In the genomic region with DNA sequence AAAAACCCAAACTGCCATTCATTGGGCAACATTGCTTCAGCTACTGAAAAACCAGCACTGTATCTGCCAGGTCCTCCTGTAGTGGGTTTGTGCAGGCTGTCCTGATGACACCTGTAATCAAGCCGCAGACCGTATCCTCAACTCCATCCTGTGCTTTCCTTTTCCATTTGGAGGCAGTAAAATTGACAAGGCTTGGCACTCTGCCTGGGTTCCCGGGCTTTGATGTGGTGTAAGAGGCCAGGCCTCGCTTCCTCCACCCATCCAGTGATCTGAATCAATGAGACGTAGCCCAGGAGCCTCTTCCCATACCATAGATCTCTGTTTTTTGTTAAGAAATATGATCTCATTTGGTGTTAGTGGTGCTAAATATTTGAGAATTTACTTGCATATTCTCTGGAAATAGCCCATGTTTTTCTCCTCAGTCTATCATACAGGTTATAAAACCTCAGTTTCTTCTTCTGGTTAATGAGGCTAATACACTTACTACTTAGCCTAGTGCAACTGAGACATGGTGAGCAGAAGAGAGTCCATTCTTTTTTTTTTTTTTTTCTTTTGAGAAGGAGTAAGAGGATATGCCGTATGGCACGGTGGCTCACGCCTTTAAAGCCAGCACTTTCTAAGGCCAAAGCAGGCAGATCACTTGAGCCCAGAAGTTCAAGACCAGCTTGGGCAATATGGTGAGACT, we compare ENCODE assay signal across 13 cellular contexts. TPM values are rescaled to one million over a fixed set of nuclear protein-coding genes. Genes with fewer than 3 reads are reported as not detected.
DNase-seq lines count a peak whose midpoint lies in the region; ATAC-seq and TF ChIP-seq lines count a peak whose summit lies in the region.
"Had no signal": no experiment of that assay in that cellular context is flagged by ENCODE, and none has a peak within 500 bp of the region (broad histone marks: within the 10 kb centered on the region; RNA-seq: fewer than 3 reads in every experiment).

No MANE protein-coding gene starts in this region.

- no peak overlapping the region for H3K4me3 ChIP-seq in kidney epithelial cell (ENCODE audit: low read depth, low read length)
- H3K4me3 ChIP-seq: PC-9, sigmoid colon had no signal

- TF ChIP-seq CTCF in kidney epithelial cell (IDR thresholded peaks at IDR 0.05; ENCODE audit: insufficient read depth, low read length, poor library complexity, severe bottlenecking): no peak

- ATAC-seq in SK-N-SH treated with all-trans-retinoic acid at 6 μM for 48 hours (peak; percentile 95), GM19351 (IDR thresholded peaks at IDR 0.05; ENCODE audit: unreplicated experiment) (no peak), HG02623 (IDR thresholded peaks at IDR 0.05; ENCODE audit: unreplicated experiment) (no peak)
- ATAC-seq in activated T-cell treated with anti-CD3 and anti-CD28 coated beads, Interleukin-2, amount 50 U/mL, for 72 hours (replicated peaks in 1 of 2): no peak
- no peak for ATAC-seq in effector memory CD8-positive, alpha-beta T cell (replicated peaks)
- ATAC-seq: esophagus mucosa had no signal

- no peaks in the 10 kb centered on the region for H3K9me3 Mint-ChIP-seq in activated T-cell treated with anti-CD3 and anti-CD28 coated beads, Interleukin-2, amount 50 U/mL, for 72 hours
- no peaks in the 10 kb centered on the region for H3K9me3 Mint-ChIP-seq in effector memory CD8-positive, alpha-beta T cell

- H3K27ac Mint-ChIP-seq in activated T-cell treated with anti-CD3 and anti-CD28 coated beads, Interleukin-2, amount 50 U/mL, for 72 hours: no peak overlapping the region
- no peak overlapping the region for H3K27ac Mint-ChIP-seq in effector memory CD8-positive, alpha-beta T cell

- no peaks in the 10 kb centered on the region for H3K27me3 Mint-ChIP-seq in activated T-cell treated with anti-CD3 and anti-CD28 coated beads, Interleukin-2, amount 50 U/mL, for 72 hours (ENCODE audit: low read depth)
- H3K27me3 Mint-ChIP-seq in effector memory CD8-positive, alpha-beta T cell: peaks cover 3 to 12% of the 10 kb centered on the region in 2 donors

- H3K36me3 Mint-ChIP-seq in activated T-cell treated with anti-CD3 and anti-CD28 coated beads, Interleukin-2, amount 50 U/mL, for 72 hours (ENCODE audit: insufficient read depth in 2 of 2): no peaks in the 10 kb centered on the region
- peaks cover 1% of the 10 kb centered on the region for H3K36me3 Mint-ChIP-seq in effector memory CD8-positive, alpha-beta T cell (ENCODE audit: insufficient read depth)

- no peaks in the 10 kb centered on the region for H3K36me3 ChIP-seq in kidney epithelial cell (ENCODE audit: control insufficient read depth, insufficient read depth, low read length)

- no peaks in the 10 kb centered on the region for H3K4me1 Mint-ChIP-seq in activated T-cell treated with anti-CD3 and anti-CD28 coated beads, Interleukin-2, amount 50 U/mL, for 72 hours (ENCODE audit: low read depth)
- H3K4me1 Mint-ChIP-seq in effector memory CD8-positive, alpha-beta T cell (ENCODE audit: low read depth in 2 of 2): no peaks in the 10 kb centered on the region

- H3K27me3 ChIP-seq in kidney epithelial cell (ENCODE audit: control insufficient read depth, insufficient read depth, low read length): no peaks in the 10 kb centered on the region
- H3K27me3 ChIP-seq: sigmoid colon had no signal

- DNase-seq in DMS153 (lab: John Stamatoyannopoulos, UW) (peak; percentile 72), NCI-H1092 treated with DMSO at 0.1 percent for 48 hours (lab: John Stamatoyannopoulos, UW) (peak; percentile 81), kidney epithelial cell (ENCODE audit: low read depth) (peak; percentile 86)
- no peak for DNase-seq in activated T-cell treated with anti-CD3 and anti-CD28 coated beads, Interleukin-2, amount 50 U/mL, for 72 hours
- DNase-seq in effector memory CD8-positive, alpha-beta T cell: no peak
- DNase-seq: Kasumi-1, mesenchymal stem cell, PC-9, sigmoid colon had no signal

- no peak overlapping the region for H3K4me3 Mint-ChIP-seq in activated T-cell treated with anti-CD3 and anti-CD28 coated beads, Interleukin-2, amount 50 U/mL, for 72 hours
- H3K4me3 Mint-ChIP-seq in effector memory CD8-positive, alpha-beta T cell: no peak overlapping the region

TF ChIP-seq in SK-N-SH treated with all-trans-retinoic acid at 6 μM for 48 hours, 23 proteins besides CTCF, POLR2A, EP300 and RAD21:
- TF ChIP-seq ESRRG (CRISPR knock-in tag; IDR thresholded peaks at IDR 0.05) (no peak), ZNF70 (CRISPR knock-in tag; IDR thresholded peaks at IDR 0.05) (no peak), PPARA (CRISPR knock-in tag; IDR thresholded peaks at IDR 0.05; ENCODE audit: borderline replicate concordance) (no peak), ARNTL (CRISPR knock-in tag; IDR thresholded peaks at IDR 0.05; ENCODE audit: borderline replicate concordance, low read depth) (no peak), TCF4 (CRISPR knock-in tag; IDR thresholded peaks at IDR 0.05; ENCODE audit: borderline replicate concordance) (peak; percentile 13; the same call in 1 of the 2 replicates), SNAI2 (CRISPR knock-in tag; IDR thresholded peaks at IDR 0.05) (no peak), ZNF8 (CRISPR knock-in tag; IDR thresholded peaks at IDR 0.05) (no peak), ZNF565 (CRISPR knock-in tag; conservative IDR thresholded peaks at IDR 0.05; ENCODE audit: low read depth) (no peak), TOX (CRISPR knock-in tag; IDR thresholded peaks at IDR 0.05; ENCODE audit: borderline replicate concordance) (peak; percentile 35; the same call in 1 of the 2 replicates)

RNA-seq across cellular contexts. Expression of a gene that starts 34.8 kb away (rescaled TPM):
- total RNA-seq in kidney epithelial cell: 3.1 and 3.9 TPM in 2 replicates
- 1 to 10 TPM; 6.7 to 7.4 TPM for total RNA-seq in activated T-cell treated with anti-CD3 and anti-CD28 coated beads, Interleukin-2, amount 50 U/mL, for 72 hours

RNA-seq across cellular contexts. Expression of a gene that starts 47.0 kb away (rescaled TPM):
- 17.9 and 18.6 TPM in 2 replicates for total RNA-seq in kidney epithelial cell
- 10 to 100 TPM; 33.4 to 35.7 TPM for total RNA-seq in activated T-cell treated with anti-CD3 and anti-CD28 coated beads, Interleukin-2, amount 50 U/mL, for 72 hours

Comparison
In these comparisons a context has a peak if more than half of its experiments do, and no peak if none do; other contexts are left out.
1. DNase-seq: peak in DMS153 (single experiment), NCI-H1092 treated with DMSO at 0.1 percent for 48 hours (single experiment) and kidney epithelial cell (single experiment); none in activated T-cell treated with anti-CD3 and anti-CD28 coated beads, Interleukin-2, amount 50 U/mL, for 72 hours (0 of 2) and effector memory CD8-positive, alpha-beta T cell (0 of 3).